Comparison of ENCODE assay signal across 30 cellular contexts in the genomic region with DNA sequence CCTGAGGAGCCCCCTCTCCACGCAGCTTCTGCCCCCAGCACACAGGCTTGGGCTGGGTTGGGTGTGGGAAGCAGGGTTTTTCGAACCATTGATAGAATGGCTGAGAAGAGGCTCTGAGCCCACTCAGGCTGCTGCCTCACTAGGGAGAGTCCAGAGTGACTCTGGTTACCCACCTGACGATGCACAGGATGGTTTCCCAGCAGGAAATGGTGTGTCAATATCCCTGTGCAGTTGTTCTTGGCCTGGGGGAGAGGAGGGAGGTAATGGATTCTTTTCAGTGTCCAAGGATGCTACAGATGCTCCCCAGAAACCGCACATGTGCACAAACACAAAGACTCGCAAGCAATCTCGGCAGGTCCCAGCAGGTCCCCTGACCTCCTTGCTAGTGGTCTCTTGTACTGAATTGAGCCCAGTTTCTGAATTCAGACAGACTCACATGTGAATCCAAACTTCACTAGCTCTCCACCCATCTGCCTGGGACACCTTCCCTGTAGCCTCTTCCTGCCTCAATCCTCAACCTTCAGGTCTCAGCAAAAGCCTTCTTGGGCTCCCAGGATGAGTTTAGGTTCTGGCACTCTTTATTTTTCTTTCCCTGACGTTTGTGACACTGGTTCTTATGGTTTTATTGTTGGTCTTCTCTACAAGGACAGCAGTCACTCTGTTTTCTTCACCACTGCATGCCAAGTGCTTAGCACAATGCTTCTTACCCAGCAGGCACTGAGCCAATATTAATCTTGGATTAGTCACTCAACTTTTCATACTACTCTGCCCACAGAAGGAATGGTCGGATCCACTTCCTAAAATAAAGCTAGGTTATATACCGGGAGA.
DNase-seq lines count a peak whose midpoint lies in the region; ATAC-seq, FAIRE-seq and TF ChIP-seq lines count a peak whose summit lies in the region.
"Had no signal": no experiment of that assay in that cellular context is flagged by ENCODE, and none has a peak within 500 bp of the region (broad histone marks: within the 10 kb centered on the region; RNA-seq: fewer than 3 reads in every experiment).

No MANE protein-coding gene starts in this region.

- ATAC-seq in HG02588 (IDR thresholded peaks at IDR 0.05; ENCODE audit: unreplicated experiment): no peak
- ATAC-seq in GM19035 (IDR thresholded peaks at IDR 0.05; ENCODE audit: unreplicated experiment): no peak
- ATAC-seq: activated T-helper 17 cell treated with anti-CD3 and anti-CD28 coated beads, Interleukin-2, amount 50 U/mL, for 72 hours; HepG2 had no signal

- WGBS in mammary epithelial cell (ENCODE audit: low coverage, missing lambda C conversion rate): 51% methylated on average over 8 of the region's 9 CpGs
- WGBS in small intestine, 3 donors: 53 to 67% (median 66%) methylated on average over 9 of the region's 9 CpGs

- H3K4me1 ChIP-seq in mammary epithelial cell (ENCODE audit: insufficient read depth, low read length) (no peaks in the 10 kb centered on the region), small intestine (ENCODE audit: control insufficient read depth in 2 of 2, insufficient read depth in 1 of 2, low read depth in 1 of 2, low read length in 1 of 2) (peaks cover 2 to 11% of the 10 kb centered on the region in 2 donors)
- H3K4me1 ChIP-seq in effector memory CD4-positive, alpha-beta T cell (ENCODE audit: control insufficient read depth, insufficient read depth, low read length, poor library complexity, severe bottlenecking): no peaks in the 10 kb centered on the region
- H3K4me1 ChIP-seq: right lobe of liver, testis, uterus had no signal

- dilution Hi-C loops in mammary epithelial cell (cut with HindIII; ENCODE audit: low sequenced_read_pairs): no loop called here

- no peak for FAIRE-seq in small intestine (lab: Jason Lieb, UNC)
- FAIRE-seq: endometrium, HepG2, RCC 7860 had no signal

- in situ Hi-C loops in mammary epithelial cell (cut with MboI; ENCODE audit: low sequenced_read_pairs in 2 of 2): no loop called here

- H3K9ac ChIP-seq in mammary epithelial cell (ENCODE audit: insufficient read depth, low read length): no peak overlapping the region

- H3K27ac ChIP-seq in mammary epithelial cell (ENCODE audit: insufficient read depth, low read depth, low read length) (no peak overlapping the region), small intestine (ENCODE audit: low read depth in 1 of 2, low read length in 1 of 2) (peak overlapping the region in 1 of 2 donors; percentile 46)
- no peak overlapping the region for H3K27ac ChIP-seq in effector memory CD4-positive, alpha-beta T cell (ENCODE audit: insufficient read depth, low read length, poor library complexity, severe bottlenecking)
- H3K27ac ChIP-seq: C4-2B, HL-60, right lobe of liver, SJCRH30, testis, uterus had no signal

- H3K27me3 ChIP-seq in mammary epithelial cell (ENCODE audit: insufficient read depth, low read length): no peaks in the 10 kb centered on the region
- no peaks in the 10 kb centered on the region for H3K27me3 ChIP-seq in small intestine (ENCODE audit: control insufficient read depth in 2 of 2, insufficient read depth in 2 of 2, low read length in 2 of 2)
- no peaks in the 10 kb centered on the region for H3K27me3 ChIP-seq in effector memory CD4-positive, alpha-beta T cell (replicated peaks; ENCODE audit: control insufficient read depth, insufficient read depth, low read length, poor library complexity, severe bottlenecking)
- H3K27me3 ChIP-seq: right lobe of liver, SJCRH30, testis, uterus had no signal

- H4K20me1 ChIP-seq in mammary epithelial cell (ENCODE audit: insufficient read depth, low read length): no peaks in the 10 kb centered on the region

- DNase-seq in NCI-H226 (peak; percentile 37), mammary epithelial cell (peak; percentile 61), kidney glomerular epithelial cell (lab: John Stamatoyannopoulos, UW) (peak; percentile 16), small intestine (peak; percentile 80)
- DNase-seq in effector memory CD4-positive, alpha-beta T cell: no peak
- no peak for DNase-seq in activated T-cell treated with anti-CD3 and anti-CD28 coated beads, Interleukin-2, amount 50 U/mL, for 1 hour
- DNase-seq: activated CD4-positive, alpha-beta memory T cell treated with anti-CD3 and anti-CD28 coated beads for 36 hours; activated CD8-positive, alpha-beta memory T cell treated with anti-CD3 and anti-CD28 coated beads, Interleukin-2, amount 50 U/mL, for 48 hours; anterior cingulate cortex; DMS79 treated with DMSO at 0.1 percent for 48 hours; HCEC 1CT; Karpas-422; midbrain; NCI-H1694 treated with DMSO at 0.1 percent for 48 hours; NCI-H2171; NCI-H524; right lobe of liver; SJCRH30; stimulated activated naive CD8-positive, alpha-beta T cell treated with anti-CD3 and anti-CD28 coated beads, Interleukin-15, Interleukin-2, amounts not matched to agents 100 U/mL and 50 U/mL, for 24 hours; T-helper 1 cell; testis; uterus had no signal

- no peak overlapping the region for H2AFZ ChIP-seq in mammary epithelial cell (ENCODE audit: low read depth, low read length)

- H3K79me2 ChIP-seq in mammary epithelial cell (ENCODE audit: insufficient read depth, low read length): no peaks in the 10 kb centered on the region

- no peaks in the 10 kb centered on the region for H3K36me3 ChIP-seq in mammary epithelial cell (ENCODE audit: insufficient read depth, low read length)
- H3K36me3 ChIP-seq in small intestine (ENCODE audit: control insufficient read depth in 2 of 2, insufficient read depth in 2 of 2, low read length in 2 of 2): no peaks in the 10 kb centered on the region
- H3K36me3 ChIP-seq in effector memory CD4-positive, alpha-beta T cell (ENCODE audit: control insufficient read depth, insufficient read depth, low read length): no peaks in the 10 kb centered on the region
- H3K36me3 ChIP-seq: right lobe of liver, SJCRH30, uterus had no signal

- BruUV-seq in mammary epithelial cell (replicated peaks; lab: Mats Ljungman, UMichigan): no TSS peak

- CTCF ChIA-PET in mammary epithelial cell (lab: Charles Lee; ENCODE audit: low non-redundant PET): no interaction called here

- intact Hi-C loops in mammary epithelial cell (cut with micrococcal nuclease): no loop called here

- H3K4me2 ChIP-seq in mammary epithelial cell (ENCODE audit: insufficient read depth, low read depth, low read length): no peak overlapping the region

- H3K4me3 ChIP-seq in mammary epithelial cell (replicated peaks in 1 of 3; ENCODE audit: insufficient read depth in 1 of 3, low read depth in 2 of 3, low read length in 3 of 3): no peak overlapping the region
- H3K4me3 ChIP-seq in small intestine (ENCODE audit: low read depth in 1 of 2, low read length in 2 of 2): no peak overlapping the region
- H3K4me3 ChIP-seq in effector memory CD4-positive, alpha-beta T cell (ENCODE audit: insufficient read depth, low read depth, low read length, poor library complexity, severe bottlenecking): no peak overlapping the region
- H3K4me3 ChIP-seq: right lobe of liver, SJCRH30, testis, uterus had no signal

- TF ChIP-seq CTCF in mammary epithelial cell (conservative IDR thresholded peaks at IDR 0.05 in 1 of 2, IDR thresholded peaks at IDR 0.05 in 1 of 2; ENCODE audit: extremely low read depth in 1 of 2, insufficient read depth in 1 of 2, low read depth in 1 of 2, low read length in 2 of 2): no peak

- H3K9me3 ChIP-seq in mammary epithelial cell (replicated peaks; ENCODE audit: insufficient read depth, low read length): peaks cover 2% of the 10 kb centered on the region
- no peaks in the 10 kb centered on the region for H3K9me3 ChIP-seq in small intestine (ENCODE audit: control insufficient read depth, low read depth)
- H3K9me3 ChIP-seq in effector memory CD4-positive, alpha-beta T cell (ENCODE audit: control insufficient read depth, low read length): no peaks in the 10 kb centered on the region
- H3K9me3 ChIP-seq: right lobe of liver, testis, uterus had no signal

Comparison
In these comparisons a context has a peak if more than half of its experiments do, and no peak if none do; other contexts are left out.
1. DNase-seq: peak in NCI-H226 (single experiment), mammary epithelial cell (single experiment), kidney glomerular epithelial cell (single experiment) and small intestine (single experiment); none in effector memory CD4-positive, alpha-beta T cell (0 of 3) and activated T-cell treated with anti-CD3 and anti-CD28 coated beads, Interleukin-2, amount 50 U/mL, for 1 hour (single experiment).